Comparison of ENCODE assay signal across 1 cellular context in the genomic region with DNA sequence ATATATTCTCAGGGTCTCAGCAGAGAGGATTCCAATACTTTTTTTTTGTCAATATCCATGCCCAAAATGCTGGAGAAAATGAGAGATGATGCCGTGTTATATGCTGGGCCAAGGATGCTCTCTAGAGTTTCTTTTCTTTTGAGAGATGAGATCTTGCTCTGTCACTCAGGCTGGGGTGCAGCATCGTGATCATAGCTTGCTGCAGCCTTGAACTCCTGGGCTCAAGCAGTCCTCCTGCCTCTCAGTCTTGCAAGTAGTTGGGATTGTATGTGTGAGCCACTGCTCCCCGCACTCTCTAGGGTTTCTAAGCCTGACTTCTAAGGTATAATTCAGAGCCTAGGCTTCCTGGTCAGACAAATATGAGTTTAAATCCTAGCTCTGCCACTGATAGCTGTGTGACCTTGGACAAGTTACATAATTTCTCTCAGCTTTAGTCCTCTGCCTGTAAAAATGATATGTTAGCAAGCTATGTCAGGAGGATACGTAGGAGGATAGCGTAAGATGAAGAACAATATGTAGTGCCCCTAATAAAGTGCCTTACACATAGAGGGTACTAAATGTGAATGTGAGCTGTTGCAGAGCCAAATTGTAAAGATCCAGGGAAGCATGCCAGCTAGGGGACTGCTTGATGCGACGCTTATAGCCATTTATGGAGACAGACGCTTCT.
TF ChIP-seq lines count a peak whose summit lies in the region.

No MANE protein-coding gene starts in this region.

TF ChIP-seq in WTC11, 78 proteins besides CTCF, POLR2A, EP300 and RAD21:
- TF ChIP-seq SOX15 (CRISPR knock-in tag; IDR thresholded peaks at IDR 0.05) (no peak), FOXP1 (CRISPR knock-in tag; IDR thresholded peaks at IDR 0.05; ENCODE audit: borderline replicate concordance) (no peak), JUN (CRISPR knock-in tag; IDR thresholded peaks at IDR 0.05) (no peak), ZBTB21 (CRISPR knock-in tag; IDR thresholded peaks at IDR 0.05; ENCODE audit: borderline replicate concordance) (no peak), HMGXB4 (CRISPR knock-in tag; IDR thresholded peaks at IDR 0.05) (no peak), ZNF416 (CRISPR knock-in tag; IDR thresholded peaks at IDR 0.05) (no peak), ZBTB43 (CRISPR knock-in tag; IDR thresholded peaks at IDR 0.05) (no peak), CREM (CRISPR knock-in tag; IDR thresholded peaks at IDR 0.05) (no peak), ATF1 (CRISPR knock-in tag; IDR thresholded peaks at IDR 0.05) (no peak)
- TF ChIP-seq, protein P1, sequence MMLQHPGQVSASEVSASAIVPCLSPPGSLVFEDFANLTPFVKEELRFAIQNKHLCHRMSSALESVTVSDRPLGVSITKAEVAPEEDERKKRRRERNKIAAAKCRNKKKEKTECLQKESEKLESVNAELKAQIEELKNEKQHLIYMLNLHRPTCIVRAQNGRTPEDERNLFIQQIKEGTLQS (CRISPR knock-in tag; conservative IDR thresholded peaks at IDR 0.05): no peak
TF ChIP-seq in WTC11: peak in this region for 0.
